Comparison of ENCODE assay signal across 8 cellular contexts in the genomic region with DNA sequence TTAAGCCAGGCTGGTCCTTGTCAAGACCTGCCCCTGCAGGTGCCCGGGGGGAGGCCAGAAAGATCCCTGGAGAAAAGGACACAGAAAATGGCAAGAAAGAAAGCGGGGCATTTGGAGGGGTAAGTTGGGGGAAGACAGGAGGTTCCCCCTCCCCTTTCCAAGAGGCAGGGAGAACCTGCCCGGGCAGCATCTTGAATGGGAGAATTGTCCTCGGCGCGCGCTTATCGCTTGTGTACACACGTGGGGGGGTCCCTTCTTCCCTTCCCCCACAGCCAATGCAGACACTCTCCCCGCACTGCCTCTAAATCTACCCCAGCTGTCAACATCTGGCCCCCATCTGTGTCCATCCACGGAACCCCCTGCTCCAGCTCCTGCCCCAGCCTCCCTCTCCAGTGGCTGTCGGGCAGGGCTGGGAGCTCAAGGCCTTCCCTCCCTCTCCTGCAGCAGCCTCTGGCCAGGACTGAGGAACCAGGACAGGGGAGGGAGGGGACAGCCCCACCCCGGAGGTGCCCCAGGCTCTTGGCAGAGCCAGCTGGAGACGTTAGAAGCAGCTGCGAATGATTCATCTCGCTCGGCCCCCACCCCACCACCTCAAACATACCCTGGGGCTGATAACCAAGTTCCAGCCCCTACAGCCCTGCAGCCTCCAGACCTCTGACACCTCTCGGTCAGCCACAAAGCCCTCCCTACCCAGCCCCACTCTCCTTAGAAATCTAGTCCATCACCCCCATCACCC. TPM values are rescaled to one million over a fixed set of nuclear protein-coding genes. Genes with fewer than 3 reads are reported as not detected.
A peak's percentile ranks its signal among the peaks of the same experiment; 100 is the strongest.
DNase-seq lines count a peak whose midpoint lies in the region; ATAC-seq, FAIRE-seq and TF ChIP-seq lines count a peak whose summit lies in the region.

No MANE protein-coding gene starts in this region.

- peak; percentile 23 for ATAC-seq in Right ventricle myocardium superior (ENCODE audit: poor library complexity)
- ATAC-seq in Right ventricle myocardium inferior: no peak
- peak; percentile 48 to 60 for ATAC-seq in right cardiac atrium
- no peak for ATAC-seq in HG02623 (IDR thresholded peaks at IDR 0.05; ENCODE audit: unreplicated experiment)

- whole genome bisulfite sequencing in right cardiac atrium: 33% methylated on average over 18 of the region's 18 CpGs

- no peak overlapping the region for H3K27ac ChIP-seq in right cardiac atrium (ENCODE audit: low read length)
- peak overlapping the region; percentile 76 for H3K27ac ChIP-seq in vagina

- H3K36me3 ChIP-seq in vagina: peaks cover 0 to 28% of the 10 kb centered on the region in 2 donors

- no peak for TF ChIP-seq CTCF in vagina (IDR thresholded peaks at IDR 0.05)

- intact Hi-C loops in Right ventricle myocardium superior (cut with DNase I) (loop anchor here (10.0 kb wide), 1 partner anchor 253 kb away; no protein-coding TSS in a partner anchor), Right ventricle myocardium inferior (cut with DNase I) (loop anchor here (2.0 kb wide), 1 partner anchor 25 kb away; a partner anchor contains a TSS), right cardiac atrium (cut with DNase I) (loop anchor here (2.0 to 5.0 kb wide), 3 partner anchors 49 to 51 kb away; a partner anchor contains a TSS), vagina (cut with DNase I) (loop anchor here (5.0 kb wide), 1 partner anchor 35 kb away; no protein-coding TSS in a partner anchor)

- no peak overlapping the region for H3K4me3 ChIP-seq in right cardiac atrium (ENCODE audit: low read length)
- no peak overlapping the region for H3K4me3 ChIP-seq in vagina

- H3K27me3 ChIP-seq in right cardiac atrium (ENCODE audit: control insufficient read depth, insufficient read depth): no peaks in the 10 kb centered on the region
- H3K27me3 ChIP-seq in vagina: no peaks in the 10 kb centered on the region

- TF ChIP-seq POLR2A in vagina (IDR thresholded peaks at IDR 0.05): no peak

- H3K9me3 ChIP-seq in right cardiac atrium (ENCODE audit: control insufficient read depth, low read length): no peaks in the 10 kb centered on the region
- no peaks in the 10 kb centered on the region for H3K9me3 ChIP-seq in vagina

- no peak for FAIRE-seq in frontal cortex (lab: Jason Lieb, UNC)

- DNase-seq in Right ventricle myocardium superior: no peak
- DNase-seq in Right ventricle myocardium inferior (ENCODE audit: missing footprints): no peak
- DNase-seq in T1000 (lab: John Stamatoyannopoulos, UW): peak; percentile 77
- DNase-seq in right cardiac atrium: peak; percentile 62 to 80 (median 74)
- DNase-seq in vagina (ENCODE audit: extremely low spot score in 2 of 2): no peak
- no peak for DNase-seq in frontal cortex (ENCODE audit: low spot score in 2 of 2)
- no peak for DNase-seq in NOMO-1 treated with DMSO at 0.1 percent for 48 hours (lab: John Stamatoyannopoulos, UW; ENCODE audit: unreplicated experiment)

- H3K4me1 ChIP-seq in right cardiac atrium (ENCODE audit: control insufficient read depth, insufficient read depth, low read length) (peaks cover 4% of the 10 kb centered on the region), vagina (peaks cover 60% of the 10 kb centered on the region)

RNA-seq across cellular contexts. Expression of a gene that starts 25.3 kb away (rescaled TPM):
- 22.1 TPM for total RNA-seq in Right ventricle myocardium superior
- total RNA-seq in Right ventricle myocardium inferior: 27.0 TPM
- total RNA-seq in right cardiac atrium: 10 to 100 TPM; 28.0 to 51.4 (median 33.6) TPM
- 14.4 TPM for polyA plus RNA-seq in right cardiac atrium
- total RNA-seq in vagina: 72.4 TPM
- 7.7 TPM for total RNA-seq in frontal cortex

RNA-seq across cellular contexts. Expression of a gene that starts 50.5 kb away (rescaled TPM):
- 10.2 TPM for total RNA-seq in Right ventricle myocardium superior
- total RNA-seq in Right ventricle myocardium inferior: 10.2 TPM
- total RNA-seq in right cardiac atrium: 10 to 100 TPM in 3 of 4 donors, 1 to 10 TPM in 1; 9.3 to 16.9 (median 12.6) TPM
- 6.4 TPM for polyA plus RNA-seq in right cardiac atrium
- 15.7 TPM for total RNA-seq in vagina
- total RNA-seq in frontal cortex: 18.3 TPM

Comparison
In these comparisons a context has a peak if more than half of its experiments do, and no peak if none do; other contexts are left out.
1. ATAC-seq: peak in Right ventricle myocardium superior (single experiment) and right cardiac atrium (2 of 2); none in Right ventricle myocardium inferior (single experiment) and HG02623 (single experiment).
2. DNase-seq: peak in T1000 (single experiment) and right cardiac atrium (3 of 3); none in Right ventricle myocardium superior (single experiment), Right ventricle myocardium inferior (single experiment), vagina (0 of 2), frontal cortex (0 of 2) and NOMO-1 treated with DMSO at 0.1 percent for 48 hours (single experiment).